ENCODE assay signal across 23 cellular contexts in genomic region chr6:152087701-152088100, GRCh38.
DNase-seq lines count a peak whose midpoint lies in the region; ATAC-seq, FAIRE-seq and TF ChIP-seq lines count a peak whose summit lies in the region.
"Had no signal": no experiment of that assay in that cellular context is flagged by ENCODE, and none has a peak within 500 bp of the region (broad histone marks: within the 10 kb centered on the region; RNA-seq: fewer than 3 reads in every experiment).

No MANE protein-coding gene starts in this region.

- H3K4me1 Mint-ChIP-seq in astrocyte (ENCODE audit: low read depth, unreplicated experiment): peaks cover 31% of the 10 kb centered on the region

- H3K27ac ChIP-seq in IMR-90 (ENCODE audit: insufficient read depth, low read length) (no peak overlapping the region), astrocyte (ENCODE audit: low read depth, low read length) (no peak overlapping the region)
- H3K27ac ChIP-seq: A549; BLaER1 treated with 17β-estradiol and CSF1 and Interleukin-3, amounts not matched to agents 10 nM and 100 nM had no signal

- POLR2A ChIA-PET in IMR-90 (lab: Charles Lee; ENCODE audit: unreplicated experiment): no interaction called here

- no peak overlapping the region for H2AK9ac ChIP-seq in IMR-90 (replicated peaks; ENCODE audit: low read depth, low read length, poor library complexity)

- BruUV-seq in IMR-90 (replicated peaks; lab: Mats Ljungman, UMichigan): no TSS peak

- H3K79me1 ChIP-seq in IMR-90 (ENCODE audit: low read depth in 1 of 2, low read length in 2 of 2): no peaks in the 10 kb centered on the region

- H3K9ac ChIP-seq in IMR-90 (ENCODE audit: low read depth, low read length) (no peak overlapping the region), astrocyte (ENCODE audit: low read length) (no peak overlapping the region)
- H3K9ac ChIP-seq: BLaER1 treated with 17β-estradiol and CSF1 and Interleukin-3, amounts not matched to agents 10 nM and 100 nM had no signal

- no peak overlapping the region for H3K4ac ChIP-seq in IMR-90 (ENCODE audit: low read depth, low read length)

- FAIRE-seq in astrocyte (lab: Jason Lieb, UNC): no peak
- FAIRE-seq: A549, D721Med, G401.6, H1, HepG2, K562 had no signal

- in situ Hi-C loops in IMR-90 (cut with MboI; ENCODE audit: low sequenced_read_pairs): no loop called here

- TF ChIP-seq POLR2A in IMR-90 (IDR thresholded peaks at IDR 0.05; ENCODE audit: low read depth, low read length): no peak

- peaks cover 6% of the 10 kb centered on the region for H3K9me3 Mint-ChIP-seq in astrocyte (ENCODE audit: unreplicated experiment)
- H3K9me3 Mint-ChIP-seq: CD4-positive, alpha-beta T cell had no signal

- no peak overlapping the region for H3K23ac ChIP-seq in IMR-90 (ENCODE audit: low read depth, low read length)

- no CpG with 5 or more reads among the region's 1 CpG for WGBS in IMR-90 (ENCODE audit: extremely low coverage in 2 of 2, insufficient read length in 1 of 2), 2 experiments

- 0 out of 2 replicates have a peak overlapping the region, but pooled peaks have one; percentile 29 for H3K18ac ChIP-seq in IMR-90 (ENCODE audit: low read depth, low read length)

- H3K27me3 ChIP-seq in IMR-90 (ENCODE audit: control insufficient read depth, insufficient read depth, low read length) (no peaks in the 10 kb centered on the region), astrocyte (ENCODE audit: insufficient read depth, low read length) (no peaks in the 10 kb centered on the region)
- H3K27me3 ChIP-seq: BLaER1 treated with 17β-estradiol and CSF1 and Interleukin-3, amounts not matched to agents 10 nM and 100 nM; MG63 had no signal

- H2AFZ ChIP-seq in IMR-90 (replicated peaks; ENCODE audit: low read length, poor library complexity) (no peak overlapping the region), astrocyte (ENCODE audit: low read depth, low read length) (no peak overlapping the region)

- H3K56ac ChIP-seq in IMR-90 (ENCODE audit: extremely low read depth, insufficient read depth, low read length): no peak overlapping the region

- TF ChIP-seq RAD21 in IMR-90 (IDR thresholded peaks at IDR 0.05; ENCODE audit: low read length): no peak

- H2BK20ac ChIP-seq in IMR-90 (ENCODE audit: low read depth, low read length): 0 out of 2 replicates have a peak overlapping the region, but pooled peaks have one; percentile 7

- intact Hi-C loops in IMR-90 (cut with micrococcal nuclease): no loop called here

- H4K8ac ChIP-seq in IMR-90 (ENCODE audit: low read depth in 2 of 2, low read length in 2 of 2): no peak overlapping the region

- no peak overlapping the region for H3K4me3 ChIP-seq in IMR-90 (ENCODE audit: insufficient read depth, low read depth, low read length)
- no peak overlapping the region for H3K4me3 ChIP-seq in astrocyte (ENCODE audit: insufficient read depth, low read depth, low read length)
- H3K4me3 ChIP-seq: A549; BLaER1 treated with 17β-estradiol and CSF1 and Interleukin-3, amounts not matched to agents 10 nM and 100 nM; K562; MG63 had no signal

- no peak overlapping the region for H3K4me2 ChIP-seq in IMR-90 (ENCODE audit: low read depth, low read length)
- H3K4me2 ChIP-seq in astrocyte (ENCODE audit: low read length): peak overlapping the region; percentile 38
- H3K4me2 ChIP-seq: A549; BLaER1 treated with 17β-estradiol and CSF1 and Interleukin-3, amounts not matched to agents 10 nM and 100 nM had no signal

- H2AK5ac ChIP-seq in IMR-90 (ENCODE audit: low read depth, low read length): no peak overlapping the region

- H3K4me3 Mint-ChIP-seq in astrocyte (ENCODE audit: unreplicated experiment): no peak overlapping the region
- H3K4me3 Mint-ChIP-seq: CD4-positive, alpha-beta T cell had no signal

- no peak overlapping the region for H4K5ac ChIP-seq in IMR-90 (ENCODE audit: low read depth, low read length)

- 0 out of 2 replicates have a peak overlapping the region, but pooled peaks have one; percentile 0 for H2BK120ac ChIP-seq in IMR-90 (ENCODE audit: low read depth, low read length)

- H3K9me3 ChIP-seq in IMR-90 (ENCODE audit: control insufficient read depth, insufficient read depth, low read length): no peaks in the 10 kb centered on the region
- no peaks in the 10 kb centered on the region for H3K9me3 ChIP-seq in astrocyte (ENCODE audit: insufficient read depth, low read depth, low read length)
- H3K9me3 ChIP-seq: A549, MG63 had no signal

- peaks cover 11% of the 10 kb centered on the region; the same call in 1 of the 2 replicates for H3K9me1 ChIP-seq in IMR-90 (ENCODE audit: insufficient read depth, low read length)

- peak; percentile 39 for DNase-seq in EH (ENCODE audit: low read depth)
- no peak for DNase-seq in IMR-90
- DNase-seq in astrocyte (ENCODE audit: low read depth): no peak
- peak; percentile 86 for DNase-seq in myocyte (ENCODE audit: low read depth)
- DNase-seq in effector CD4-positive, alpha-beta T cell: no peak
- no peak for DNase-seq in superior temporal gyrus (ENCODE audit: extremely low spot score)
- no peak for DNase-seq in mucosa of gallbladder (ENCODE audit: low spot score)
- no peak for DNase-seq in cerebellum (ENCODE audit: low spot score)
- DNase-seq: AML-193; CD4-positive, alpha-beta T cell; Kasumi-1; MG63; NCI-H2029; NCI-H446; NCI-H524 treated with DMSO at 0.1 percent for 48 hours; NCI-H774 had no signal

- H3K36me3 Mint-ChIP-seq in astrocyte (ENCODE audit: low read depth, unreplicated experiment): no peaks in the 10 kb centered on the region

- H3K27ac Mint-ChIP-seq in astrocyte (ENCODE audit: unreplicated experiment): no peak overlapping the region
- H3K27ac Mint-ChIP-seq: CD4-positive, alpha-beta T cell had no signal

- no peaks in the 10 kb centered on the region for H3K36me3 ChIP-seq in IMR-90 (ENCODE audit: control insufficient read depth, insufficient read depth, low read length)
- no peaks in the 10 kb centered on the region for H3K36me3 ChIP-seq in astrocyte (ENCODE audit: insufficient read depth, low read length)
- H3K36me3 ChIP-seq: BLaER1 treated with 17β-estradiol and CSF1 and Interleukin-3, amounts not matched to agents 10 nM and 100 nM; MG63 had no signal

- CTCF ChIA-PET in IMR-90 (lab: Yijun Ruan, JAX): no interaction called here

- no peaks in the 10 kb centered on the region for H4K20me1 ChIP-seq in IMR-90 (ENCODE audit: insufficient read depth, low read length)
- H4K20me1 ChIP-seq in astrocyte (ENCODE audit: insufficient read depth, low read length): no peaks in the 10 kb centered on the region
- H4K20me1 ChIP-seq: BLaER1 treated with 17β-estradiol and CSF1 and Interleukin-3, amounts not matched to agents 10 nM and 100 nM had no signal

- no peak for TF ChIP-seq CTCF in IMR-90 (conservative IDR thresholded peaks at IDR 0.05; ENCODE audit: low read depth, low read length)
- no peak for TF ChIP-seq CTCF in astrocyte (IDR thresholded peaks at IDR 0.05; ENCODE audit: insufficient read depth, low read depth, low read length)

- no peaks in the 10 kb centered on the region for H3K79me2 ChIP-seq in astrocyte (ENCODE audit: insufficient read depth, low read length)

- dilution Hi-C loops in IMR-90 (cut with HindIII; ENCODE audit: low sequenced_read_pairs, unreplicated experiment): no loop called here

- H4K91ac ChIP-seq in IMR-90 (ENCODE audit: insufficient read depth, low read depth, low read length): peak overlapping the region; percentile 27; the same call in 1 of the 2 replicates

- no peak overlapping the region for H2BK5ac ChIP-seq in IMR-90 (ENCODE audit: low read depth, low read length, poor library complexity, severe bottlenecking)

- no peaks in the 10 kb centered on the region for H3K27me3 Mint-ChIP-seq in astrocyte (ENCODE audit: low read depth, unreplicated experiment)
- H3K27me3 Mint-ChIP-seq: CD4-positive, alpha-beta T cell had no signal

- ATAC-seq in IMR-90 (ENCODE audit: low read depth): no peak
- ATAC-seq: A549, HepG2, K562 had no signal

- H3K4me1 ChIP-seq in IMR-90 (ENCODE audit: control insufficient read depth, insufficient read depth, low read length) (peaks cover 7% of the 10 kb centered on the region), astrocyte (ENCODE audit: insufficient read depth, low read length) (peaks cover 44% of the 10 kb centered on the region)
- H3K4me1 ChIP-seq: BLaER1 treated with 17β-estradiol and CSF1 and Interleukin-3, amounts not matched to agents 10 nM and 100 nM had no signal

- no peak overlapping the region for H3K14ac ChIP-seq in IMR-90 (replicated peaks; ENCODE audit: low read depth, low read length)

- H2BK15ac ChIP-seq in IMR-90 (ENCODE audit: low read depth, low read length): no peak overlapping the region

TF ChIP-seq in IMR-90, 13 proteins besides CTCF, POLR2A, EP300 and RAD21 (continues in another document):
- no peak for TF ChIP-seq RCOR1 (IDR thresholded peaks at IDR 0.05; ENCODE audit: insufficient replicate concordance, low read length)
- no peak for TF ChIP-seq MXI1 (IDR thresholded peaks at IDR 0.05; ENCODE audit: borderline replicate concordance, low read depth, low read length)
- no peak for TF ChIP-seq CEBPB (IDR thresholded peaks at IDR 0.05; ENCODE audit: low read depth, low read length)
- TF ChIP-seq CHD1 (IDR thresholded peaks at IDR 0.05; ENCODE audit: low read depth, low read length): no peak
- no peak for TF ChIP-seq MAZ (IDR thresholded peaks at IDR 0.05; ENCODE audit: borderline replicate concordance, low read depth, low read length)
- no peak for TF ChIP-seq RFX5 (IDR thresholded peaks at IDR 0.05; ENCODE audit: low read depth, low read length)
- no peak for TF ChIP-seq MAFK (IDR thresholded peaks at IDR 0.05; ENCODE audit: low read depth, low read length)
- no peak for TF ChIP-seq FOS (IDR thresholded peaks at IDR 0.05; ENCODE audit: low read depth, low read length)
- no peak for TF ChIP-seq ELK1 (IDR thresholded peaks at IDR 0.05; ENCODE audit: borderline replicate concordance, low read depth, low read length)
- no peak for TF ChIP-seq USF2 (IDR thresholded peaks at IDR 0.05; ENCODE audit: low read depth, low read length)
- TF ChIP-seq NFE2L2 (IDR thresholded peaks at IDR 0.05; ENCODE audit: low read depth, low read length): no peak

Comparison
In these comparisons a context has a peak if more than half of its experiments do, and no peak if none do; other contexts are left out.
1. DNase-seq: peak in EH (single experiment) and myocyte (single experiment); none in IMR-90 (single experiment), astrocyte (single experiment), effector CD4-positive, alpha-beta T cell (single experiment), superior temporal gyrus (single experiment), mucosa of gallbladder (single experiment) and cerebellum (single experiment).